Comparison of ENCODE assay signal across 1 cellular context in the genomic region with DNA sequence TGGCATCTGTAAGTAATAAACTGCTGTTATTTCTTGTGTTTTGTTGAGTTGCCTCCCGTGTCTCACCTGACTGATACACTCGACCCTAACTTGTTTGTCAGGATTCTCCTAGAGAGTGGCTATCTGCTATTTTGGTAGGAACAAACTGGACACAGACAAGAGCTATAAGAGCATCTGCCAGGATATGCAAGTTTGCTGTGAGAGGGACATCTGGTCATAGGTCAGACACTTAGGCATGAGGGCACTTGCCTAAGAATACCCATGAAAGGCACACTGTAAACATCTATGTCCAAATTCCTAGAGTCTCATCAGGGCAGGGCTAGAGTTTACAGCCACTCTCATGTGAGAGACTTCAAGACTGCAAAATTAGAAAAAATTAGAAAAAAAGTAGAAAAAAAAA.
TF ChIP-seq lines count a peak whose summit lies in the region.

No MANE protein-coding gene starts in this region.

TF ChIP-seq in HepG2, 621 proteins besides CTCF, POLR2A, EP300 and RAD21:
- TF ChIP-seq ZNF546 (CRISPR knock-in tag; conservative IDR thresholded peaks at IDR 0.05) (no peak), CBX2 (IDR thresholded peaks at IDR 0.05; ENCODE audit: low read depth, low read length) (no peak), CBX2 (CRISPR knock-in tag; IDR thresholded peaks at IDR 0.05; ENCODE audit: low read depth) (no peak), ZNF136 (CRISPR knock-in tag; IDR thresholded peaks at IDR 0.05; ENCODE audit: low read depth) (no peak), SYNCRIP (IDR thresholded peaks at IDR 0.05; ENCODE audit: insufficient read depth, low read depth, low read length) (no peak), HOXA3 (CRISPR knock-in tag; IDR thresholded peaks at IDR 0.05) (no peak), KDM3A (CRISPR knock-in tag; IDR thresholded peaks at IDR 0.05; ENCODE audit: low read depth) (no peak), HMGXB3 (CRISPR knock-in tag; IDR thresholded peaks at IDR 0.05; ENCODE audit: borderline replicate concordance) (no peak), SMC3 (IDR thresholded peaks at IDR 0.05; ENCODE audit: low read length) (no peak), ZNF253 (CRISPR knock-in tag; IDR thresholded peaks at IDR 0.05; ENCODE audit: borderline replicate concordance) (no peak), KDM1A (CRISPR knock-in tag; IDR thresholded peaks at IDR 0.05) (no peak)
- TF ChIP-seq, protein P1, sequence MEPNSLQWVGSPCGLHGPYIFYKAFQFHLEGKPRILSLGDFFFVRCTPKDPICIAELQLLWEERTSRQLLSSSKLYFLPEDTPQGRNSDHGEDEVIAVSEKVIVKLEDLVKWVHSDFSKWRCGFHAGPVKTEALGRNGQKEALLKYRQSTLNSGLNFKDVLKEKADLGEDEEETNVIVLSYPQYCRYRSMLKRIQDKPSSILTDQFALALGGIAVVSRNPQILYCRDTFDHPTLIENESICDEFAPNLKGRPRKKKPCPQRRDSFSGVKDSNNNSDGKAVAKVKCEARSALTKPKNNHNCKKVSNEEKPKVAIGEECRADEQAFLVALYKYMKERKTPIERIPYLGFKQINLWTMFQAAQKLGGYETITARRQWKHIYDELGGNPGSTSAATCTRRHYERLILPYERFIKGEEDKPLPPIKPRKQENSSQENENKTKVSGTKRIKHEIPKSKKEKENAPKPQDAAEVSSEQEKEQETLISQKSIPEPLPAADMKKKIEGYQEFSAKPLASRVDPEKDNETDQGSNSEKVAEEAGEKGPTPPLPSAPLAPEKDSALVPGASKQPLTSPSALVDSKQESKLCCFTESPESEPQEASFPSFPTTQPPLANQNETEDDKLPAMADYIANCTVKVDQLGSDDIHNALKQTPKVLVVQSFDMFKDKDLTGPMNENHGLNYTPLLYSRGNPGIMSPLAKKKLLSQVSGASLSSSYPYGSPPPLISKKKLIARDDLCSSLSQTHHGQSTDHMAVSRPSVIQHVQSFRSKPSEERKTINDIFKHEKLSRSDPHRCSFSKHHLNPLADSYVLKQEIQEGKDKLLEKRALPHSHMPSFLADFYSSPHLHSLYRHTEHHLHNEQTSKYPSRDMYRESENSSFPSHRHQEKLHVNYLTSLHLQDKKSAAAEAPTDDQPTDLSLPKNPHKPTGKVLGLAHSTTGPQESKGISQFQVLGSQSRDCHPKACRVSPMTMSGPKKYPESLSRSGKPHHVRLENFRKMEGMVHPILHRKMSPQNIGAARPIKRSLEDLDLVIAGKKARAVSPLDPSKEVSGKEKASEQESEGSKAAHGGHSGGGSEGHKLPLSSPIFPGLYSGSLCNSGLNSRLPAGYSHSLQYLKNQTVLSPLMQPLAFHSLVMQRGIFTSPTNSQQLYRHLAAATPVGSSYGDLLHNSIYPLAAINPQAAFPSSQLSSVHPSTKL (CRISPR knock-in tag; IDR thresholded peaks at IDR 0.05): no peak
- TF ChIP-seq, protein P2, sequence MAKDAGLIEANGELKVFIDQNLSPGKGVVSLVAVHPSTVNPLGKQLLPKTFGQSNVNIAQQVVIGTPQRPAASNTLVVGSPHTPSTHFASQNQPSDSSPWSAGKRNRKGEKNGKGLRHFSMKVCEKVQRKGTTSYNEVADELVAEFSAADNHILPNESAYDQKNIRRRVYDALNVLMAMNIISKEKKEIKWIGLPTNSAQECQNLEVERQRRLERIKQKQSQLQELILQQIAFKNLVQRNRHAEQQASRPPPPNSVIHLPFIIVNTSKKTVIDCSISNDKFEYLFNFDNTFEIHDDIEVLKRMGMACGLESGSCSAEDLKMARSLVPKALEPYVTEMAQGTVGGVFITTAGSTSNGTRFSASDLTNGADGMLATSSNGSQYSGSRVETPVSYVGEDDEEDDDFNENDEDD (CRISPR knock-in tag; IDR thresholded peaks at IDR 0.05; ENCODE audit: borderline replicate concordance): no peak
